ENCODE assay signal across 8 cellular contexts in the genomic region with DNA sequence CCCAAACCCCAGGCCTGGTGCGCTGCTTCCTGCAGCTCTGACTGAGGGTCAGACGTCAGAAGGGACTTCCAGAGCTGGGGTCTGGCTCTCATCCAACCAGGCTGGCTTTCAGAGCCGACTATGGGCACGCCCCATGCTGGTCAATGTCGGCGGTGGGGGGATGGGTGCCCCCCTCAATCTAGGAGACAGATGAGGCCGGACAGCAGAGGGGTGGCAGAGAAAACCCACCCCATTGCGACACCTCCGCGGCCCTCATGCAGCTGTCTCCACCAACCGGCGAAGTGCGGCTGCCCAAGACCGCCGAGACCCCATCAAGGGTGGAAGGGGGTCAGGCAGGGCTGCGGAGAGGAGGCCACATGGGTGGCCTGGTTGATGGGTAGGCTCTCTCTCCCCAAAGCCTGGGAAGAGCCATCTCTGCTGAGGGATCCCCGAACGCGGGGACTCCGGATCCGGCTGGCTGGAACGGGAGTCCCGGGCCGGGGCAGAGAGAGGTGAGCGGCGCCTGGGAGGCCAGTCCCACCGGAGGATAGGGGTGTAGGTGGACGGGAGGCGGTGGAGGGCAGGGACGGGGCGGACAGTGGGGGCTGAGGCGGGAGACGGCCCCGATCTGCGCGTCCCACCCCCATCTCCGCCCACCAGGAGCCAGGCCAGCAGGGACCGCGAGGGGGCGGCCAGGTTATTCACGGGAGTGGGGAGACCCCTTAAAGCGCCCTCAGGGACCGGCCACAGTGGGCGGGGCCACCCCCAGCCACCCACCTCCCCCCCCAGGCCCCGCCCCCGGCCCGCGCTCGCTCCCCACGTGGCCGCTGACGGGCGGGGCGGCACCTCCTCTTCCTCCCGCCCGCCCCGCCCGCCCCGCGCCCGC. TPM values are rescaled to one million over a fixed set of nuclear protein-coding genes. Genes with fewer than 3 reads are reported as not detected.
DNase-seq lines count a peak whose midpoint lies in the region; ATAC-seq, FAIRE-seq and TF ChIP-seq lines count a peak whose summit lies in the region.

A gene (plus strand): TSS at position 864 of the 865 bp plus-strand sequence. CDS start 11,748 bp downstream, outside the sequence.

- peak; percentile 66 for TF ChIP-seq CTCF in HepG2 (CRISPR knock-in tag; IDR thresholded peaks at IDR 0.05)

- H4K20me1 ChIP-seq in HepG2 (ENCODE audit: insufficient read depth, low read length) = peaks cover 19% of the 10 kb centered on the region; the same call in 1 of the 2 replicates

- H3K4me2 ChIP-seq in HepG2 (ENCODE audit: low read depth, low read length) = peak within 1 kb of the TSS; percentile 86

- CTCF ChIA-PET in HepG2 (lab: Yijun Ruan, JAX; ENCODE audit: low intra/inter-chr PET ratio, low total read pairs) = no interaction called here

- peak; percentile 50 for DNase-seq in NCI-H1092 (lab: John Stamatoyannopoulos, UW)
- peak; percentile 63 for DNase-seq in activated CD4-positive, CD25-positive, alpha-beta regulatory T cell treated with anti-CD3 and anti-CD28 coated beads, Interleukin-2, amount 50 U/mL, for 72 hours
- peak; percentile 80 for DNase-seq in ecto neural progenitor cell (ENCODE audit: low spot score)
- DNase-seq in HepG2 (ENCODE audit: low spot score) = peak; percentile 62
- DNase-seq in stimulated activated CD4-positive, alpha-beta T cell treated with anti-CD3 and anti-CD28 coated beads, Interleukin-2, amount 100 ng/mL, for 48 hours = peak; percentile 21 to 44

- ATAC-seq in GM18502 (IDR thresholded peaks at IDR 0.05; ENCODE audit: poor library complexity, unreplicated experiment) (peak; percentile 64), HepG2 (peak; percentile 57), GM18870 (IDR thresholded peaks at IDR 0.05; ENCODE audit: unreplicated experiment) (no peak)

- WGBS in HepG2 (ENCODE audit: low lambda C conversion rate) = no CpG with 5 or more reads among the region's 61 CpGs

- H3K4me3 ChIP-seq in ACC112 (ENCODE audit: low read depth, low read length) (peak within 1 kb of the TSS; percentile 100), HepG2 (replicated peaks in 1 of 3; ENCODE audit: insufficient read depth in 1 of 3, low read depth in 2 of 3, low read length in 3 of 3) (peak within 1 kb of the TSS; percentile 74 to 90 (median 86))

- TF ChIP-seq EP300 in HepG2 (IDR thresholded peaks at IDR 0.05; ENCODE audit: low read depth in 2 of 2, low read length in 2 of 2) = no peak
- TF ChIP-seq EP300 in HepG2 (CRISPR knock-in tag; IDR thresholded peaks at IDR 0.05; ENCODE audit: borderline replicate concordance) = no peak

- peak within 1 kb of the TSS; percentile 88 for H3K9ac ChIP-seq in HepG2 (ENCODE audit: insufficient read depth, low read depth, low read length)

- H3K9me3 ChIP-seq in HepG2 (ENCODE audit: low read length) = no peaks in the 10 kb centered on the region

- POLR2A ChIA-PET in HepG2 (lab: Yijun Ruan, JAX) = interaction anchor here (1.1 to 4.5 kb wide), 14 partner anchors 8 to 176 kb away, joined by 3 to 89 read pairs (median 5); a partner anchor contains a TSS

- H3K36me3 ChIP-seq in ACC112 (ENCODE audit: insufficient read depth, low read length) (peaks cover 2% of the 10 kb centered on the region; the same call in 1 of the 2 replicates), HepG2 (replicated peaks in 1 of 2; ENCODE audit: control insufficient read depth in 1 of 2, insufficient read depth in 2 of 2, low read length in 2 of 2) (no peaks in the 10 kb centered on the region; a peak in 1 of 5 replicates)

- no peaks in the 10 kb centered on the region for H3K27me3 ChIP-seq in ACC112 (ENCODE audit: insufficient read depth, low read length)
- no peaks in the 10 kb centered on the region for H3K27me3 ChIP-seq in HepG2 (ENCODE audit: control insufficient read depth in 1 of 2, insufficient read depth in 2 of 2, low read length in 2 of 2)

- no peak for TF ChIP-seq RAD21 in HepG2 (CRISPR knock-in tag; IDR thresholded peaks at IDR 0.05)

- H3K79me2 ChIP-seq in ACC112 (ENCODE audit: control insufficient read depth, insufficient read depth, low read length, unreplicated experiment) = peaks cover 46% of the 10 kb centered on the region
- peaks cover 32% of the 10 kb centered on the region for H3K79me2 ChIP-seq in HepG2 (ENCODE audit: insufficient read depth, low read length)

- FAIRE-seq in HepG2 (lab: Jason Lieb, UNC) = no peak

- intact Hi-C loops in HepG2 (cut with micrococcal nuclease; ENCODE audit: unreplicated experiment) = loop anchor here (5.0 kb wide), 1 partner anchor 37 kb away; no protein-coding TSS in a partner anchor

- H3K4me1 ChIP-seq in ACC112 (ENCODE audit: control insufficient read depth, insufficient read depth, low read length, unreplicated experiment) (peaks cover 45% of the 10 kb centered on the region), HepG2 (ENCODE audit: insufficient read depth, low read length) (peaks cover 66% of the 10 kb centered on the region)

- BruUV-seq in HepG2 (replicated peaks; lab: Mats Ljungman, UMichigan) = no TSS peak

- peak within 1 kb of the TSS; percentile 70 for H3K27ac ChIP-seq in ACC112 (ENCODE audit: low read depth, low read length)
- peak within 1 kb of the TSS; percentile 93 for H3K27ac ChIP-seq in HepG2 (ENCODE audit: extremely low read length, insufficient read depth, low read length)

- H2AFZ ChIP-seq in ACC112 (ENCODE audit: low read length, unreplicated experiment) (peak within 1 kb of the TSS; percentile 85), HepG2 (ENCODE audit: low read length) (no peak within 1 kb of the TSS)

- in situ Hi-C loops in HepG2 (cut with HindIII; ENCODE audit: extremely low pct_ligation_motif_present, low pct_unique_long_range_greater_than_20kb) = no loop called here

- no peak; a peak in 1 of 4 replicates for TF ChIP-seq POLR2A in HepG2 (IDR thresholded peaks at IDR 0.05; ENCODE audit: insufficient read depth in 1 of 2, low read depth in 2 of 2, low read length in 2 of 2)

TF ChIP-seq in HepG2, 621 proteins besides CTCF, POLR2A, EP300 and RAD21 (continues in another document):
- TF ChIP-seq NONO (IDR thresholded peaks at IDR 0.05) (no peak), NONO (CRISPR knock-in tag; conservative IDR thresholded peaks at IDR 0.05) (0 out of 2 replicates have a peak, but pooled peaks have one; percentile 14), ZNF510 (CRISPR knock-in tag; IDR thresholded peaks at IDR 0.05; ENCODE audit: low read depth) (0 out of 2 replicates have a peak, but pooled peaks have one; percentile 73)
- TF ChIP-seq, protein P1, sequence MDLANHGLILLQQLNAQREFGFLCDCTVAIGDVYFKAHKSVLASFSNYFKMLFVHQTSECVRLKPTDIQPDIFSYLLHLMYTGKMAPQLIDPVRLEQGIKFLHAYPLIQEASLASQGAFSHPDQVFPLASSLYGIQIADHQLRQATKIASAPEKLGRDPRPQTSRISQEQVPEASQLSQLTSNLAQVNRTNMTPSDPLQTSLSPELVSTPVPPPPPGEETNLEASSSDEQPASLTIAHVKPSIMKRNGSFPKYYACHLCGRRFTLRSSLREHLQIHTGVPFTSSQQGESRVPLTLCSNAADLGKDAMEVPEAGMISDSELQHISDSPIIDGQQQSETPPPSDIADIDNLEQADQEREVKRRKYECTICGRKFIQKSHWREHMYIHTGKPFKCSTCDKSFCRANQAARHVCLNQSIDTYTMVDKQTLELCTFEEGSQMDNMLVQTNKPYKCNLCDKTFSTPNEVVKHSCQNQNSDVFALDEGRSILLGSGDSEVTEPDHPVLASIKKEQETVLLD (CRISPR knock-in tag; IDR thresholded peaks at IDR 0.05; ENCODE audit: low read depth) = 0 out of 2 replicates have a peak, but pooled peaks have one; percentile 33

RNA-seq across cellular contexts. Expression of the gene that starts here (rescaled TPM):
- total RNA-seq in HepG2 (2016; rRNA removed; fragmentation: Illumina TruSeq; extraction: Trizol) = 16.4 and 18.1 TPM in 2 replicates
- total RNA-seq in HepG2 (2016; cell fraction: cytosol; rRNA removed; fragmentation: Illumina TruSeq; extraction: Trizol; ENCODE audit: low read depth) = 11.2 and 14.6 TPM in 2 replicates
- total RNA-seq in HepG2 (2016; cell fraction: insoluble cytoplasmic fraction; rRNA removed; fragmentation: Illumina TruSeq; extraction: Trizol) = 17.0 and 18.3 TPM in 2 replicates
- total RNA-seq in HepG2 (2016; cell fraction: membrane; rRNA removed; fragmentation: Illumina TruSeq; extraction: Trizol) = 23.4 and 24.7 TPM in 2 replicates
- 17.7 and 25.0 TPM in 2 replicates for total RNA-seq in HepG2 (2016; cell fraction: nucleus; rRNA removed; fragmentation: Illumina TruSeq; extraction: Trizol)
- polyA plus RNA-seq in HepG2 (2011; rRNA removed) = 26.4 and 33.4 TPM in 2 replicates
- 14.8 and 26.4 TPM in 2 replicates for polyA plus RNA-seq in HepG2 (2011; cell fraction: cytosol; rRNA removed)
- 229 and 296 TPM in 2 replicates for polyA plus RNA-seq in HepG2 (2011; cell fraction: nucleus; rRNA removed)
- polyA plus RNA-seq in HepG2 (2012) = 28.4 and 33.9 TPM in 2 replicates
- polyA plus RNA-seq in HepG2 (2016; cell fraction: cytosol; fragmentation: Illumina TruSeq; extraction: Trizol; ENCODE audit: low read depth) = 13.6 and 14.2 TPM in 2 replicates
- polyA plus RNA-seq in HepG2 (2016; cell fraction: insoluble cytoplasmic fraction; fragmentation: Illumina TruSeq; extraction: Trizol; ENCODE audit: low read depth) = 20.2 and 25.5 TPM in 2 replicates
- 17.5 and 20.7 TPM in 2 replicates for polyA plus RNA-seq in HepG2 (2016; cell fraction: membrane; fragmentation: Illumina TruSeq; extraction: Trizol; ENCODE audit: low read depth)
- 61.5 and 67.7 TPM in 2 replicates for polyA plus RNA-seq in HepG2 (2016; cell fraction: nucleus; fragmentation: Illumina TruSeq; extraction: Trizol; ENCODE audit: insufficient read depth, low read depth)
- polyA minus RNA-seq in HepG2 (2011; rRNA and poly(A)+ RNA removed; ENCODE audit: low replicate concordance) = 34.0 and 46.7 TPM in 2 replicates
- polyA minus RNA-seq in HepG2 (2011; cell fraction: cytosol; rRNA and poly(A)+ RNA removed) = 23.8 and 25.1 TPM in 2 replicates
- 29.2 and 32.3 TPM in 2 replicates for polyA minus RNA-seq in HepG2 (2011; cell fraction: nucleus; rRNA and poly(A)+ RNA removed)
